ENCODE assay signal across 8 cellular contexts in genomic region chr3:51384145-51384729, GRCh38. TPM values are rescaled to one million over a fixed set of nuclear protein-coding genes. Genes with fewer than 3 reads are reported as not detected.
A peak's percentile ranks its signal among the peaks of the same experiment; 100 is the strongest.
DNase-seq lines count a peak whose midpoint lies in the region; ATAC-seq and TF ChIP-seq lines count a peak whose summit lies in the region.

No MANE protein-coding gene starts in this region.

- no peaks in the 10 kb centered on the region for H3K27me3 ChIP-seq in esophagus (ENCODE audit: control insufficient read depth in 1 of 2, insufficient read depth in 2 of 2, low read length in 2 of 2)

- peak overlapping the region; percentile 97 for H3K4me3 Mint-ChIP-seq in natural killer cell

- H3K27me3 Mint-ChIP-seq in natural killer cell (ENCODE audit: low read depth in 2 of 2) = no peaks in the 10 kb centered on the region

- H3K4me3 ChIP-seq in esophagus (ENCODE audit: low read depth in 1 of 2, low read length in 2 of 2) = peak overlapping the region; percentile 80 to 94

- DNase-seq in activated CD8-positive, alpha-beta memory T cell treated with anti-CD3 and anti-CD28 coated beads, Interleukin-2, amount 50 U/mL, for 48 hours = peak; percentile 75
- no peak for DNase-seq in activated CD8-positive, alpha-beta memory T cell treated with anti-CD3 and anti-CD28 coated beads for 24 hours
- DNase-seq in natural killer cell (no peak), DMS153 treated with DMSO at 0.1 percent for 48 hours (lab: John Stamatoyannopoulos, UW; ENCODE audit: unreplicated experiment) (no peak), DMS79 (lab: John Stamatoyannopoulos, UW) (no peak)

- H3K9me3 ChIP-seq in esophagus (ENCODE audit: control insufficient read depth in 2 of 2, insufficient read depth in 1 of 2, low read depth in 1 of 2, low read length in 1 of 2) = no peaks in the 10 kb centered on the region

- TF ChIP-seq CTCF in natural killer cell (IDR thresholded peaks at IDR 0.05) = no peak

- H3K4me1 ChIP-seq in esophagus (ENCODE audit: control insufficient read depth in 2 of 2, insufficient read depth in 2 of 2, low read length in 1 of 2) = peaks cover 0 to 8% of the 10 kb centered on the region in 2 donors

- H3K36me3 ChIP-seq in esophagus (ENCODE audit: control insufficient read depth in 2 of 2, insufficient read depth in 2 of 2, low read length in 1 of 2) = peaks cover 0 to 3% of the 10 kb centered on the region in 2 donors

- H3K27ac ChIP-seq in esophagus (ENCODE audit: low read depth in 2 of 2, low read length in 1 of 2) = peak overlapping the region; percentile 94 to 98

- 0% methylated on average over 29 of the region's 29 CpGs for WGBS in esophagus, 2 donors

- H3K36me3 Mint-ChIP-seq in natural killer cell = no peaks in the 10 kb centered on the region

- H3K4me1 Mint-ChIP-seq in natural killer cell = peaks cover 40 to 41% of the 10 kb centered on the region in 2 donors

- H3K9me3 Mint-ChIP-seq in natural killer cell = no peaks in the 10 kb centered on the region

- ATAC-seq in HG02798 (IDR thresholded peaks at IDR 0.05; ENCODE audit: poor library complexity, unreplicated experiment) (peak; percentile 6), SK-N-SH treated with all-trans-retinoic acid at 6 μM for 48 hours (peak; percentile 56), natural killer cell (peak; percentile 6 to 31 (median 19))

- intact Hi-C loops in natural killer cell (cut with micrococcal nuclease) = loop anchor here (2.0 to 10.0 kb wide), 2 partner anchors 811 to 1029 kb away; partner anchors contain the start of genes CYB561D2, NPRL2 and TMEM115

- H3K27ac Mint-ChIP-seq in natural killer cell = peak overlapping the region; percentile 96 to 98

TF ChIP-seq in SK-N-SH treated with all-trans-retinoic acid at 6 μM for 48 hours, 23 proteins besides CTCF, POLR2A, EP300 and RAD21:
- TF ChIP-seq ZNF70 (CRISPR knock-in tag; IDR thresholded peaks at IDR 0.05) (no peak), POU6F1 (CRISPR knock-in tag; IDR thresholded peaks at IDR 0.05; ENCODE audit: borderline replicate concordance, low read depth) (no peak), BACH2 (CRISPR knock-in tag; IDR thresholded peaks at IDR 0.05; ENCODE audit: borderline replicate concordance) (no peak), CSDC2 (CRISPR knock-in tag; IDR thresholded peaks at IDR 0.05) (no peak), TOX (CRISPR knock-in tag; IDR thresholded peaks at IDR 0.05; ENCODE audit: borderline replicate concordance) (no peak), ZFP3 (CRISPR knock-in tag; IDR thresholded peaks at IDR 0.05) (no peak), ARNTL (CRISPR knock-in tag; IDR thresholded peaks at IDR 0.05; ENCODE audit: borderline replicate concordance, low read depth) (no peak), TSHZ2 (CRISPR knock-in tag; IDR thresholded peaks at IDR 0.05) (no peak), ZFP30 (CRISPR knock-in tag; IDR thresholded peaks at IDR 0.05) (no peak), ZC3H10 (CRISPR knock-in tag; IDR thresholded peaks at IDR 0.05) (no peak), PPARA (CRISPR knock-in tag; IDR thresholded peaks at IDR 0.05; ENCODE audit: borderline replicate concordance) (no peak), OSR1 (CRISPR knock-in tag; IDR thresholded peaks at IDR 0.05) (no peak), TCF4 (CRISPR knock-in tag; IDR thresholded peaks at IDR 0.05; ENCODE audit: borderline replicate concordance) (no peak), GLIS3 (CRISPR knock-in tag; IDR thresholded peaks at IDR 0.05) (no peak), ZNF565 (CRISPR knock-in tag; conservative IDR thresholded peaks at IDR 0.05; ENCODE audit: low read depth) (no peak), SNAI2 (CRISPR knock-in tag; IDR thresholded peaks at IDR 0.05) (no peak)

RNA-seq across cellular contexts. Expression of gene MANF, which starts 0.9 kb away (rescaled TPM):
- polyA plus RNA-seq in esophagus = 10 to 100 TPM; 31.2 to 82.3 TPM
- 10 to 100 TPM; 51.7 to 58.6 (median 58.3) TPM for total RNA-seq in natural killer cell

RNA-seq across cellular contexts. Expression of gene RBM15B, which starts 6.8 kb away (rescaled TPM):
- 10 to 100 TPM in 1 of 2 donors, 1 to 10 TPM in 1; 7.9 to 16.2 TPM for polyA plus RNA-seq in esophagus
- 10 to 100 TPM; 23.7 to 29.0 (median 28.6) TPM for total RNA-seq in natural killer cell

Comparison
In these comparisons a context has a peak if more than half of its experiments do, and no peak if none do; other contexts are left out.
1. ATAC-seq: peak in every context shown above with its lines; median percentile 56 in SK-N-SH treated with all-trans-retinoic acid at 6 μM for 48 hours; 19 in natural killer cell; 6 in HG02798.